In the genomic region with DNA sequence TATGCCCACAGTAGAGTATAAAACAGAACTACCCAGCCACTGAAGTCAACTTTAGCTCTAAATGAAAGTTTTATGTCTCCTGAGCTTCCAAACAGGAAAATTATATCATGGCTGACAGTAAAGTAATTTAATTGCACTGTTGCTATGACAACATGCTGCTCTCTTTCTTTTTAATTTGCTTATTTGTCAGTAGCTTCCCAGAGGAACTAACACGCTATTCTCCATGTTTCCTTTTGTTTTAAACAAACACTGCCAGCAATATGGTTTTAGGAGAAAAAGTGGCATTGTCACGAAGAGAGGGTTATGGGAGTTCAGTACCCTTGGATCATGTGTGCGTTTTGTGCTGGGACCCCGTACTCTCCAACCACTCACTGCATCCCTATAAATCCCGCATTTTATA, we compare ENCODE assay signal across 9 cellular contexts. TPM values are rescaled to one million over a fixed set of nuclear protein-coding genes. Genes with fewer than 3 reads are reported as not detected.
DNase-seq lines count a peak whose midpoint lies in the region; ATAC-seq, FAIRE-seq and TF ChIP-seq lines count a peak whose summit lies in the region.
"Had no signal": no experiment of that assay in that cellular context is flagged by ENCODE, and none has a peak within 500 bp of the region (broad histone marks: within the 10 kb centered on the region; RNA-seq: fewer than 3 reads in every experiment).

No MANE protein-coding gene starts in this region.

- 11 to 13% methylated on average over 5 of the region's 5 CpGs for WGBS in testis, 2 donors

- peaks cover 40% of the 10 kb centered on the region for H3K4me1 Mint-ChIP-seq in activated CD8-positive, alpha-beta memory T cell treated with anti-CD3 and anti-CD28 coated beads, Interleukin-2, amount 10 ng/mL, durations not matched to agents 7 days and 5 days

- H3K27ac ChIP-seq in testis, result peak overlapping the region; percentile 37 to 96

- ATAC-seq in activated CD8-positive, alpha-beta memory T cell treated with anti-CD3 and anti-CD28 coated beads, Interleukin-2, amount 10 ng/mL, durations not matched to agents 7 days and 5 days, result no peak
- peak; percentile 17 for ATAC-seq in left colon

- H3K9me3 Mint-ChIP-seq in activated CD8-positive, alpha-beta memory T cell treated with anti-CD3 and anti-CD28 coated beads, Interleukin-2, amount 10 ng/mL, durations not matched to agents 7 days and 5 days (ENCODE audit: low read depth), result no peaks in the 10 kb centered on the region

- TF ChIP-seq POLR2A in testis (IDR thresholded peaks at IDR 0.05), result no peak

- peaks cover 26% of the 10 kb centered on the region for H3K36me3 Mint-ChIP-seq in activated CD8-positive, alpha-beta memory T cell treated with anti-CD3 and anti-CD28 coated beads, Interleukin-2, amount 10 ng/mL, durations not matched to agents 7 days and 5 days

- TF ChIP-seq CTCF in testis (IDR thresholded peaks at IDR 0.05), result no peak

- no peak for FAIRE-seq in HTR-8/SVneo (lab: Jason Lieb, UNC)

- H3K36me3 ChIP-seq in adipocyte (ENCODE audit: control insufficient read depth, insufficient read depth, low read length, severe bottlenecking) (peaks cover 19% of the 10 kb centered on the region), testis (ENCODE audit: low read depth, missing control alignments) (no peaks in the 10 kb centered on the region)

- H3K4me1 ChIP-seq in adipocyte (ENCODE audit: control insufficient read depth, insufficient read depth, low read length), result peaks cover 21% of the 10 kb centered on the region
- H3K4me1 ChIP-seq in testis, result peaks cover 23% of the 10 kb centered on the region

- H3K27me3 Mint-ChIP-seq in activated CD8-positive, alpha-beta memory T cell treated with anti-CD3 and anti-CD28 coated beads, Interleukin-2, amount 10 ng/mL, durations not matched to agents 7 days and 5 days, result no peaks in the 10 kb centered on the region

- H3K4me3 ChIP-seq in adipocyte (ENCODE audit: low read length) (peak overlapping the region; percentile 91), testis (peak overlapping the region; percentile 89 to 90)

- H3K27me3 ChIP-seq in adipocyte (replicated peaks; ENCODE audit: control insufficient read depth, insufficient read depth, low read length) (no peaks in the 10 kb centered on the region), testis (no peaks in the 10 kb centered on the region)

- no peak overlapping the region for H3K27ac Mint-ChIP-seq in activated CD8-positive, alpha-beta memory T cell treated with anti-CD3 and anti-CD28 coated beads, Interleukin-2, amount 10 ng/mL, durations not matched to agents 7 days and 5 days

- intact Hi-C loops in left colon (cut with DNase I, micrococcal nuclease) (loop anchor here in 1 of 2 donors (10.0 kb wide), 2 partner anchors 110 to 500 kb away; no protein-coding TSS in a partner anchor), testis (cut with DNase I; ENCODE audit: low total_unique reads) (no loop called here)

- no peaks in the 10 kb centered on the region for H3K9me3 ChIP-seq in adipocyte (ENCODE audit: control insufficient read depth, low read length)
- H3K9me3 ChIP-seq in testis, result no peaks in the 10 kb centered on the region

- H3K9ac ChIP-seq in adipocyte (ENCODE audit: low read length), result peak overlapping the region; percentile 94

- CTCF ChIA-PET in activated CD8-positive, alpha-beta memory T cell treated with anti-CD3 and anti-CD28 coated beads, Interleukin-2, amount 10 ng/mL, durations not matched to agents 7 days and 5 days (lab: Charles Lee), result interaction anchor here (0.6 to 1.3 kb wide), 7 partner anchors 56 to 1343 kb away, joined by 3 to 6 read pairs (median 3); no protein-coding TSS in a partner anchor

- no peak for DNase-seq in activated CD8-positive, alpha-beta memory T cell treated with anti-CD3 and anti-CD28 coated beads, Interleukin-2, amount 10 ng/mL, durations not matched to agents 7 days and 5 days
- no peak for DNase-seq in activated CD8-positive, alpha-beta memory T cell treated with anti-CD3 and anti-CD28 coated beads, Interleukin-2, amount 50 U/mL, for 48 hours
- peak; percentile 57 for DNase-seq in adipocyte (ENCODE audit: low read depth)
- no peak for DNase-seq in left colon
- DNase-seq in testis, result no peak
- no peak for DNase-seq in 8988T
- DNase-seq in KG1 (lab: John Stamatoyannopoulos, UW), result no peak
- DNase-seq in HTR-8/SVneo (ENCODE audit: insufficient read length, low spot score), result no peak
- DNase-seq: posterior cingulate gyrus had no signal

- peak overlapping the region; percentile 52 for H3K4me3 Mint-ChIP-seq in activated CD8-positive, alpha-beta memory T cell treated with anti-CD3 and anti-CD28 coated beads, Interleukin-2, amount 10 ng/mL, durations not matched to agents 7 days and 5 days

RNA-seq across cellular contexts. Expression of gene FOXN3, which starts 1.9 kb away (rescaled TPM):
- total RNA-seq in activated CD8-positive, alpha-beta memory T cell treated with anti-CD3 and anti-CD28 coated beads, Interleukin-2, amount 10 ng/mL, durations not matched to agents 7 days and 5 days, result 100 to 1,000 TPM in 1 of 2 experiments, 10 to 100 TPM in 1; 85.6 to 103 TPM
- 10 to 100 TPM; 77.0 to 78.3 TPM for total RNA-seq in left colon
- 100 to 1,000 TPM; 100 to 103 TPM for total RNA-seq in testis
- polyA plus RNA-seq in testis (ENCODE audit: insufficient read depth, low read depth, low replicate concordance), result 40.7 TPM
